11 cellular contexts compared by ENCODE assay signal in genomic region chr1:1212780-1213152, GRCh38. TPM values are rescaled to one million over a fixed set of nuclear protein-coding genes. Genes with fewer than 3 reads are reported as not detected.
DNase-seq lines count a peak whose midpoint lies in the region; ATAC-seq and TF ChIP-seq lines count a peak whose summit lies in the region.
"Had no signal": no experiment of that assay in that cellular context is flagged by ENCODE, and none has a peak within 500 bp of the region (broad histone marks: within the 10 kb centered on the region; RNA-seq: fewer than 3 reads in every experiment).

No MANE protein-coding gene starts in this region.

- no peaks in the 10 kb centered on the region for H3K27me3 ChIP-seq in BE2C
- H3K27me3 ChIP-seq: cardiac muscle cell had no signal

- H3K27me3 Mint-ChIP-seq in activated naive CD4-positive, alpha-beta T cell treated with anti-CD3 and anti-CD28 coated beads, Interleukin-2, amount 50 U/mL, for 24 hours = no peaks in the 10 kb centered on the region

- in situ Hi-C loops in KBM-7 (cut with MboI; ENCODE audit: low pct_unique_long_range_greater_than_20kb, low sequenced_read_pairs) = no loop called here

- H3K4me1 Mint-ChIP-seq in activated naive CD4-positive, alpha-beta T cell treated with anti-CD3 and anti-CD28 coated beads, Interleukin-2, amount 50 U/mL, for 24 hours = peaks cover 38% of the 10 kb centered on the region

- no peaks in the 10 kb centered on the region for H3K4me1 ChIP-seq in BE2C
- H3K4me1 ChIP-seq in mucosa of descending colon (ENCODE audit: low read depth) = peaks cover 17% of the 10 kb centered on the region

- H3K36me3 ChIP-seq in BE2C (peaks cover 7% of the 10 kb centered on the region), mucosa of descending colon (ENCODE audit: low read depth) (peaks cover 7% of the 10 kb centered on the region)

- ATAC-seq in mucosa of descending colon = peak; percentile 38

- H3K4me3 ChIP-seq in BE2C (ENCODE audit: low read depth, low read length) = no peak overlapping the region
- H3K4me3 ChIP-seq in mucosa of descending colon = no peak overlapping the region
- H3K4me3 ChIP-seq: cardiac muscle cell had no signal

- H3K4me3 Mint-ChIP-seq in activated naive CD4-positive, alpha-beta T cell treated with anti-CD3 and anti-CD28 coated beads, Interleukin-2, amount 50 U/mL, for 24 hours = peak overlapping the region; percentile 47

- TF ChIP-seq CTCF in BE2C (IDR thresholded peaks at IDR 0.05; ENCODE audit: low read depth, low read length) (no peak), mucosa of descending colon (IDR thresholded peaks at IDR 0.05) (no peak)

- H3K27ac Mint-ChIP-seq in activated naive CD4-positive, alpha-beta T cell treated with anti-CD3 and anti-CD28 coated beads, Interleukin-2, amount 50 U/mL, for 24 hours = no peak overlapping the region

- peaks cover 6% of the 10 kb centered on the region for H3K36me3 Mint-ChIP-seq in activated naive CD4-positive, alpha-beta T cell treated with anti-CD3 and anti-CD28 coated beads, Interleukin-2, amount 50 U/mL, for 24 hours

- H3K9me3 ChIP-seq in BE2C (no peaks in the 10 kb centered on the region), mucosa of descending colon (no peaks in the 10 kb centered on the region)

- H3K9me3 Mint-ChIP-seq in activated naive CD4-positive, alpha-beta T cell treated with anti-CD3 and anti-CD28 coated beads, Interleukin-2, amount 50 U/mL, for 24 hours = no peaks in the 10 kb centered on the region

- peak; percentile 14 for DNase-seq in BE2C
- peak; percentile 74 for DNase-seq in KBM-7
- peak in 2 of 3 donors; percentile 69 to 84 for DNase-seq in mucosa of descending colon
- no peak for DNase-seq in SW 1271 (lab: John Stamatoyannopoulos, UW)
- no peak for DNase-seq in HT-29 (ENCODE audit: low spot score)
- no peak for DNase-seq in iPS-NIHi7 (ENCODE audit: extremely low spot score)
- DNase-seq in COR-L47 (lab: John Stamatoyannopoulos, UW) = no peak
- DNase-seq: DMS 273 treated with DMSO at 0.1 percent for 48 hours had no signal

- intact Hi-C loops in mucosa of descending colon (cut with DNase I, micrococcal nuclease) = no loop called here

RNA-seq across cellular contexts. Expression of gene TNFRSF4, which starts 1.2 kb away (rescaled TPM):
- polyA plus RNA-seq in BE2C (2012; ENCODE audit: insufficient read depth, insufficient read length, low read depth) = 0.96 TPM
- total RNA-seq in mucosa of descending colon = 1 to 10 TPM in 1 of 3 donors, under 1 TPM in 2; 0.69 to 1.2 (median 0.80) TPM
- not detected in 2 replicates for total RNA-seq in HT-29 (2014; rRNA removed; shearing (Covaris generic))
- total RNA-seq: cardiac muscle cell had no signal
- polyA plus RNA-seq: cardiac muscle cell had no signal

RNA-seq across cellular contexts. Expression of gene TNFRSF18, which starts 6.4 kb away (rescaled TPM):
- polyA plus RNA-seq in BE2C (2012; ENCODE audit: insufficient read depth, insufficient read length, low read depth) = not detected
- 1 to 10 TPM; 1.6 to 2.2 (median 2.2) TPM for total RNA-seq in mucosa of descending colon
- 0.42 TPM in 1 of 2 replicates, not detected in the other for total RNA-seq in HT-29 (2014; rRNA removed; shearing (Covaris generic))
- total RNA-seq: cardiac muscle cell had no signal

RNA-seq across cellular contexts. Expression of gene SDF4, which starts 19.0 kb away (rescaled TPM):
- 404 TPM for polyA plus RNA-seq in BE2C (2012; ENCODE audit: insufficient read depth, insufficient read length, low read depth)
- 100 to 1,000 TPM; 169 to 257 (median 226) TPM for total RNA-seq in mucosa of descending colon
- 163 and 188 TPM in 2 replicates for total RNA-seq in HT-29 (2014; rRNA removed; shearing (Covaris generic))

RNA-seq across cellular contexts. Expression of gene B3GALT6, which starts 19.3 kb away (rescaled TPM):
- 33.8 TPM for polyA plus RNA-seq in BE2C (2012; ENCODE audit: insufficient read depth, insufficient read length, low read depth)
- total RNA-seq in mucosa of descending colon = 10 to 100 TPM in 1 of 3 donors, 1 to 10 TPM in 2; 7.3 to 12.5 (median 9.0) TPM
- 84.2 and 87.7 TPM in 2 replicates for total RNA-seq in HT-29 (2014; rRNA removed; shearing (Covaris generic))

RNA-seq across cellular contexts. Expression of gene C1QTNF12, which starts 33.8 kb away (rescaled TPM):
- 8.4 TPM for polyA plus RNA-seq in BE2C (2012; ENCODE audit: insufficient read depth, insufficient read length, low read depth)
- 10 to 100 TPM; 21.5 to 54.0 (median 36.5) TPM for total RNA-seq in mucosa of descending colon
- total RNA-seq in HT-29 (2014; rRNA removed; shearing (Covaris generic)) = 4.1 and 6.0 TPM in 2 replicates
- total RNA-seq: liver had no signal
- polyA plus RNA-seq: cardiac muscle cell had no signal

Comparison
In these comparisons a context has a peak if more than half of its experiments do, and no peak if none do; other contexts are left out.
1. DNase-seq: peak in BE2C (single experiment), KBM-7 (single experiment) and mucosa of descending colon (2 of 3); none in SW 1271 (0 of 2), HT-29 (single experiment), iPS-NIHi7 (single experiment) and COR-L47 (single experiment).